In genomic region chr3:53807117-53807521, GRCh38 we compare ENCODE assay signal across 19 cellular contexts. TPM values are rescaled to one million over a fixed set of nuclear protein-coding genes. Genes with fewer than 3 reads are reported as not detected.
DNase-seq lines count a peak whose midpoint lies in the region; ATAC-seq and FAIRE-seq lines count a peak whose summit lies in the region.
"Had no signal": no experiment of that assay in that cellular context is flagged by ENCODE, and none has a peak within 500 bp of the region (broad histone marks: within the 10 kb centered on the region; RNA-seq: fewer than 3 reads in every experiment).

No MANE protein-coding gene starts in this region.

- ATAC-seq in HG02588 (IDR thresholded peaks at IDR 0.05; ENCODE audit: unreplicated experiment) (peak; percentile 14), left colon (peak; percentile 14), GM21786 (IDR thresholded peaks at IDR 0.05; ENCODE audit: unreplicated experiment) (no peak)
- ATAC-seq in stimulated activated effector memory CD8-positive, alpha-beta T cell treated with anti-CD3 and anti-CD28 coated beads, Interleukin-12 subunit alpha, Interleukin-12 subunit beta, amount 100 ng/mL, for 72 hours = no peak
- ATAC-seq: activated T-cell treated with anti-CD3 and anti-CD28 coated beads, Interleukin-2, amount 50 U/mL, for 4 hours; natural killer cell had no signal

- H3K36me3 Mint-ChIP-seq in dendritic cell treated with granulocyte-macrophage colony-stimulating factor and Interleukin-4, amounts not matched to agents 40 ng/mL and 50 ng/mL, for 4 days (ENCODE audit: low read depth) = no peaks in the 10 kb centered on the region
- H3K36me3 Mint-ChIP-seq in stimulated activated effector memory CD8-positive, alpha-beta T cell treated with anti-CD3 and anti-CD28 coated beads, Interleukin-12 subunit alpha, Interleukin-12 subunit beta, amount 100 ng/mL, for 72 hours = no peaks in the 10 kb centered on the region
- H3K36me3 Mint-ChIP-seq: natural killer cell had no signal

- H3K9me3 Mint-ChIP-seq in dendritic cell treated with granulocyte-macrophage colony-stimulating factor and Interleukin-4, amounts not matched to agents 40 ng/mL and 50 ng/mL, for 4 days = no peaks in the 10 kb centered on the region
- H3K9me3 Mint-ChIP-seq in stimulated activated effector memory CD8-positive, alpha-beta T cell treated with anti-CD3 and anti-CD28 coated beads, Interleukin-12 subunit alpha, Interleukin-12 subunit beta, amount 100 ng/mL, for 72 hours = no peaks in the 10 kb centered on the region
- H3K9me3 Mint-ChIP-seq: activated CD4-positive, alpha-beta T cell treated with anti-CD3 and anti-CD28 coated beads, Interleukin-2, amount 10 ng/mL, durations not matched to agents 24 days and 14 days; activated T-cell treated with anti-CD3 and anti-CD28 coated beads, Interleukin-2, amount 50 U/mL, for 4 hours; natural killer cell had no signal

- no peak overlapping the region for H3K4me3 Mint-ChIP-seq in dendritic cell treated with granulocyte-macrophage colony-stimulating factor and Interleukin-4, amounts not matched to agents 40 ng/mL and 50 ng/mL, for 4 days
- no peak overlapping the region for H3K4me3 Mint-ChIP-seq in stimulated activated effector memory CD8-positive, alpha-beta T cell treated with anti-CD3 and anti-CD28 coated beads, Interleukin-12 subunit alpha, Interleukin-12 subunit beta, amount 100 ng/mL, for 72 hours
- H3K4me3 Mint-ChIP-seq: activated CD4-positive, alpha-beta T cell treated with anti-CD3 and anti-CD28 coated beads, Interleukin-2, amount 10 ng/mL, durations not matched to agents 24 days and 14 days; activated T-cell treated with anti-CD3 and anti-CD28 coated beads, Interleukin-2, amount 50 U/mL, for 4 hours; natural killer cell had no signal

- peak overlapping the region; percentile 56 for H3K27ac Mint-ChIP-seq in dendritic cell treated with granulocyte-macrophage colony-stimulating factor and Interleukin-4, amounts not matched to agents 40 ng/mL and 50 ng/mL, for 4 days
- peak overlapping the region; percentile 58 for H3K27ac Mint-ChIP-seq in stimulated activated effector memory CD8-positive, alpha-beta T cell treated with anti-CD3 and anti-CD28 coated beads, Interleukin-12 subunit alpha, Interleukin-12 subunit beta, amount 100 ng/mL, for 72 hours
- H3K27ac Mint-ChIP-seq: activated CD4-positive, alpha-beta T cell treated with anti-CD3 and anti-CD28 coated beads, Interleukin-2, amount 10 ng/mL, durations not matched to agents 24 days and 14 days; natural killer cell had no signal

- peak in 1 of 2 donors; percentile 21 for DNase-seq in left colon
- no peak for DNase-seq in stimulated activated effector memory CD8-positive, alpha-beta T cell treated with anti-CD3 and anti-CD28 coated beads, Interleukin-12 subunit alpha, Interleukin-12 subunit beta, amount 100 ng/mL, for 72 hours (ENCODE audit: low spot score in 2 of 2)
- DNase-seq in NOMO-1 treated with dmso at 0.1 percent for 144 hours (lab: John Stamatoyannopoulos, UW; ENCODE audit: unreplicated experiment) = no peak
- no peak for DNase-seq in ureter (ENCODE audit: low spot score)
- no peak for DNase-seq in RCC 7860 (ENCODE audit: low spot score)
- DNase-seq: activated CD4-positive, alpha-beta T cell treated with anti-CD3 and anti-CD28 coated beads, Interleukin-2, amount 10 ng/mL, durations not matched to agents 24 days and 14 days; activated T-cell treated with anti-CD3 and anti-CD28 coated beads, Interleukin-2, amount 50 U/mL, for 4 hours; cortex of kidney; esophagus squamous epithelium; GOT3; natural killer cell; NCI-H1105; NK-92 treated with Interleukin-12 subunit alpha and Interleukin-12 subunit beta, amount 100 ng/mL, for 24 hours; SJCRH30; stimulated activated CD4-positive, alpha-beta T cell treated with anti-CD3 and anti-CD28 coated beads, Interleukin-4, amount 100 ng/mL, for 24 hours; uterus had no signal

- H3K27me3 Mint-ChIP-seq in dendritic cell treated with granulocyte-macrophage colony-stimulating factor and Interleukin-4, amounts not matched to agents 40 ng/mL and 50 ng/mL, for 4 days = peaks cover 50% of the 10 kb centered on the region
- H3K27me3 Mint-ChIP-seq: activated CD4-positive, alpha-beta T cell treated with anti-CD3 and anti-CD28 coated beads, Interleukin-2, amount 10 ng/mL, durations not matched to agents 24 days and 14 days had no signal

- H3K4me1 Mint-ChIP-seq in dendritic cell treated with granulocyte-macrophage colony-stimulating factor and Interleukin-4, amounts not matched to agents 40 ng/mL and 50 ng/mL, for 4 days (ENCODE audit: low read depth) = peaks cover 29% of the 10 kb centered on the region
- H3K4me1 Mint-ChIP-seq in stimulated activated effector memory CD8-positive, alpha-beta T cell treated with anti-CD3 and anti-CD28 coated beads, Interleukin-12 subunit alpha, Interleukin-12 subunit beta, amount 100 ng/mL, for 72 hours = peaks cover 5% of the 10 kb centered on the region
- H3K4me1 Mint-ChIP-seq: activated CD4-positive, alpha-beta T cell treated with anti-CD3 and anti-CD28 coated beads, Interleukin-2, amount 10 ng/mL, durations not matched to agents 24 days and 14 days; natural killer cell had no signal

- no peak for FAIRE-seq in RCC 7860 (lab: Jason Lieb, UNC)

- intact Hi-C loops in dendritic cell treated with granulocyte-macrophage colony-stimulating factor and Interleukin-4, amounts not matched to agents 40 ng/mL and 50 ng/mL, for 4 days (cut with micrococcal nuclease) = no loop called here
- intact Hi-C loops in left colon (cut with DNase I, micrococcal nuclease) = no loop called here

RNA-seq across cellular contexts. Expression of gene CHDH, which starts 39.1 kb away (rescaled TPM):
- total RNA-seq in left colon (10 to 100 TPM; 30.6 to 34.1 TPM), ureter (0.60 TPM)

RNA-seq across cellular contexts. Expression of gene IL17RB, which starts 39.2 kb away (rescaled TPM):
- total RNA-seq in left colon = 10 to 100 TPM; 10.9 to 15.6 TPM
- total RNA-seq in ureter = 0.65 TPM
- total RNA-seq: SJCRH30 had no signal

Comparison
In these comparisons a context has a peak if more than half of its experiments do, and no peak if none do; other contexts are left out.
1. ATAC-seq: peak in HG02588 (single experiment) and left colon (single experiment); none in stimulated activated effector memory CD8-positive, alpha-beta T cell treated with anti-CD3 and anti-CD28 coated beads, Interleukin-12 subunit alpha, Interleukin-12 subunit beta, amount 100 ng/mL, for 72 hours (single experiment) and GM21786 (single experiment).
2. RNA of gene CHDH, which starts 39.1 kb away (total RNA-seq): 30.6 to 34.1 TPM in left colon; 0.60 TPM in ureter (single experiment); every median in the first group is over 10 times any median in the second.